Comparison of ENCODE assay signal across 18 cellular contexts in the genomic region with DNA sequence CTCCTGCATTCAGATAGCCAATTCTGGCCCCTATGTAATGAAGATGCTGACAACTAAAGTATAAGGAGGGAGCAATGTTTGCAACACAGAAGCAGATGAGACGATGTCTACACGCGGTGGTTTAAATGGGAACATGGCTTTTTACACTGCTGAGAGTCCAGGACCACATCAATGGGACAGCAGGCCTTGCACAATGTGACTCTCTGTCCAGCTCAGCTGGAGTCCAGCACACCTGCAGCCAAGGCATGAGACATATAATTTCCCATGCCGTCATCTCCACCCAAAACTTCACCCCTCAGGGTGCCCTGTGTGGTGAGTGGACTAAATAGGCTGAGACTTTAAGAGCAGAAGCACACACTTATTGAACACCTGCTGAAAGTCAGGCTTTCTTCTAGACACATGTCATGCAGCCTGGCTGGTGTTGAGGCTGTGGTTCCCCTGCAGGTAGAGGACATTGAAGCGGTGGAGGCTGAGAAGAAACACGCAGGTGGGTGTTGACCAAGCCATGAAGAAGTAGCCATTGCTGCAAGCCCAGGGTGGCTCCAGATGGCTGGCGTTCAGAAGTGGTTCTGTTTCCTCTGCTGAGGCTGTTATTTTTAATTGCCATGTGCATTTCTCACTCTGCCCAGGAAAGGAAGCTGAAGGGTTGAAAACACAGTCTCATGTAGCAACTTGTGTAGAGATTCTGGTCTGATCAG.
"Had no signal": no experiment of that assay in that cellular context is flagged by ENCODE, and none has a peak within 500 bp of the region (broad histone marks: within the 10 kb centered on the region; RNA-seq: fewer than 3 reads in every experiment).

No MANE protein-coding gene starts in this region.

- H3K4me3 ChIP-seq: colonic mucosa, hepatocyte, psoas muscle, spleen had no signal

- H3K9me3 ChIP-seq: colonic mucosa, neutrophil, psoas muscle, spleen had no signal

- DNase-seq: colonic mucosa; dermis blood vessel endothelial cell; foreskin keratinocyte; head of caudate nucleus; mammary epithelial cell; naive thymus-derived CD4-positive, alpha-beta T cell; nephron progenitor cell; psoas muscle; retina; spleen; stimulated activated CD4-positive, alpha-beta T cell treated with anti-CD3 and anti-CD28 coated beads, Interleukin-15, amount 100 ng/mL, for 24 hours; stimulated activated CD4-positive, alpha-beta T cell treated with anti-CD3 and anti-CD28 coated beads, Interleukin-1b, Interleukin-23, amount 100 ng/mL, for 48 hours; stimulated activated CD4-positive, alpha-beta T cell treated with anti-CD3 and anti-CD28 coated beads, Interleukin-4, amount 100 ng/mL, for 4 hours; stimulated activated naive CD4-positive, alpha-beta T cell treated with Interleukin-2 at 50 U/mL for 16 hours; trophoblast cell had no signal

- ATAC-seq: foreskin keratinocyte; naive thymus-derived CD4-positive, alpha-beta T cell; psoas muscle; sciatic nerve had no signal

- H3K36me3 ChIP-seq: colonic mucosa, neutrophil, spleen had no signal

- H3K4me1 ChIP-seq: colonic mucosa, foreskin keratinocyte, psoas muscle had no signal

- H3K27me3 ChIP-seq: colonic mucosa, foreskin keratinocyte, hepatocyte, neutrophil, spleen had no signal

- H3K27ac ChIP-seq: colonic mucosa, foreskin keratinocyte, hepatocyte, neutrophil, psoas muscle, spleen had no signal
